8 cellular contexts compared by ENCODE assay signal in genomic region chrX:17376381-17377046, GRCh38. TPM values are rescaled to one million over a fixed set of nuclear protein-coding genes. Genes with fewer than 3 reads are reported as not detected.
DNase-seq lines count a peak whose midpoint lies in the region; ATAC-seq and TF ChIP-seq lines count a peak whose summit lies in the region.

No MANE protein-coding gene starts in this region.

- peaks cover 4% of the 10 kb centered on the region; the same call in 1 of the 2 replicates for H4K20me1 ChIP-seq in GM23338 (replicated peaks; ENCODE audit: insufficient read depth)

- H3K36me3 Mint-ChIP-seq in GM23338 (ENCODE audit: low read depth) (peaks cover 14% of the 10 kb centered on the region), glutamatergic neuron (ENCODE audit: unreplicated experiment) (peaks cover 9% of the 10 kb centered on the region)

- H3K4me3 ChIP-seq in GM23338 (peak overlapping the region; percentile 65), sigmoid colon (peak overlapping the region; percentile 52 to 69 (median 68))
- H3K4me3 ChIP-seq in effector memory CD4-positive, alpha-beta T cell (ENCODE audit: insufficient read depth, low read depth, low read length, poor library complexity, severe bottlenecking), result no peak overlapping the region

- peaks cover 12% of the 10 kb centered on the region for H3K4me1 Mint-ChIP-seq in GM23338
- H3K4me1 Mint-ChIP-seq in glutamatergic neuron (ENCODE audit: low read depth, unreplicated experiment), result no peaks in the 10 kb centered on the region

- CTCF ChIA-PET in RWPE1 (lab: Yijun Ruan, JAX), result interaction anchor here (0.5 kb wide), 1 partner anchor 214 kb away, joined by 3 read pairs; no protein-coding TSS in a partner anchor

- no peaks in the 10 kb centered on the region for H3K9me3 ChIP-seq in sigmoid colon
- no peaks in the 10 kb centered on the region for H3K9me3 ChIP-seq in effector memory CD4-positive, alpha-beta T cell (ENCODE audit: control insufficient read depth, low read length)

- H3K27me3 Mint-ChIP-seq in GM23338 (ENCODE audit: insufficient read depth, low read depth, poor library complexity), result peaks cover 29% of the 10 kb centered on the region
- peaks cover 4% of the 10 kb centered on the region for H3K27me3 Mint-ChIP-seq in glutamatergic neuron (ENCODE audit: unreplicated experiment)

- H3K27ac Mint-ChIP-seq in GM23338 (no peak overlapping the region), glutamatergic neuron (ENCODE audit: unreplicated experiment) (no peak overlapping the region)

- POLR2A ChIA-PET in RWPE1 (lab: Yijun Ruan, JAX; ENCODE audit: low non-redundant PET), result no interaction called here

- peaks cover 7% of the 10 kb centered on the region; the same call in 2 of the 3 replicates for H3K9me3 Mint-ChIP-seq in GM23338
- H3K9me3 Mint-ChIP-seq in glutamatergic neuron (ENCODE audit: unreplicated experiment), result peaks cover 5% of the 10 kb centered on the region

- H3K36me3 ChIP-seq in GM23338 (ENCODE audit: insufficient read depth), result no peaks in the 10 kb centered on the region
- H3K36me3 ChIP-seq in sigmoid colon, result no peaks in the 10 kb centered on the region
- no peaks in the 10 kb centered on the region for H3K36me3 ChIP-seq in effector memory CD4-positive, alpha-beta T cell (ENCODE audit: control insufficient read depth, insufficient read depth, low read length)

- peak overlapping the region; percentile 88 for H3K4me2 ChIP-seq in GM23338

- no peaks in the 10 kb centered on the region for H3F3A ChIP-seq in GM23338 (replicated peaks; ENCODE audit: low read depth)

- peak; percentile 3 for ATAC-seq in GM23338
- no peak for ATAC-seq in activated CD4-positive, CD25-positive, alpha-beta regulatory T cell treated with anti-CD3 and anti-CD28 coated beads, Interleukin-2, amount 50 U/mL, for 24 hours

- H3K27me3 ChIP-seq in GM23338 (ENCODE audit: insufficient read depth) (peaks cover 33% of the 10 kb centered on the region), sigmoid colon (peaks cover 0 to 5% (median 0%) of the 10 kb centered on the region in 3 donors)
- H3K27me3 ChIP-seq in effector memory CD4-positive, alpha-beta T cell (replicated peaks; ENCODE audit: control insufficient read depth, insufficient read depth, low read length, poor library complexity, severe bottlenecking), result no peaks in the 10 kb centered on the region

- DNase-seq in GM23338 (ENCODE audit: low spot score) (peak; percentile 15), RWPE1 (ENCODE audit: low spot score) (no peak), glutamatergic neuron (peak; percentile 19), sigmoid colon (peak; percentile 73), NCI-H1436 treated with DMSO at 0.1 percent for 48 hours (lab: John Stamatoyannopoulos, UW) (no peak), medulla oblongata (ENCODE audit: extremely low spot score) (no peak)
- no peak for DNase-seq in effector memory CD4-positive, alpha-beta T cell

- TF ChIP-seq EP300 in sigmoid colon (IDR thresholded peaks at IDR 0.05), result no peak

- 1 to 2% methylated on average over 37 of the region's 37 CpGs for WGBS in sigmoid colon, 2 donors

- no peak for TF ChIP-seq POLR2A in sigmoid colon (IDR thresholded peaks at IDR 0.05)

- no peaks in the 10 kb centered on the region for H3K79me2 ChIP-seq in GM23338 (replicated peaks; ENCODE audit: insufficient read depth)

- H3K4me1 ChIP-seq in GM23338 (ENCODE audit: insufficient read depth) (peaks cover 12% of the 10 kb centered on the region; the same call in 1 of the 2 replicates), sigmoid colon (peaks cover 0 to 10% (median 0%) of the 10 kb centered on the region in 4 donors)
- H3K4me1 ChIP-seq in effector memory CD4-positive, alpha-beta T cell (ENCODE audit: control insufficient read depth, insufficient read depth, low read length, poor library complexity, severe bottlenecking), result no peaks in the 10 kb centered on the region

- peak overlapping the region; percentile 52 for H2AFZ ChIP-seq in GM23338

- H3K27ac ChIP-seq in GM23338 (ENCODE audit: low read depth) (no peak overlapping the region), RWPE1 (peak overlapping the region; percentile 85), sigmoid colon (peak overlapping the region; percentile 77 to 84 (median 81))
- H3K27ac ChIP-seq in effector memory CD4-positive, alpha-beta T cell (ENCODE audit: insufficient read depth, low read length, poor library complexity, severe bottlenecking), result no peak overlapping the region

- peak overlapping the region; percentile 74 for H3K4me3 Mint-ChIP-seq in GM23338
- H3K4me3 Mint-ChIP-seq in glutamatergic neuron (ENCODE audit: unreplicated experiment), result peak overlapping the region; percentile 80

- H3K9me2 ChIP-seq in GM23338 (ENCODE audit: insufficient read depth), result no peaks in the 10 kb centered on the region

- intact Hi-C loops in sigmoid colon (cut with DNase I), result loop anchor here (2.0 to 10.0 kb wide), 6 partner anchors 84 to 361 kb away; partner anchors contain the start of gene SCML1

- TF ChIP-seq CTCF in GM23338 (conservative IDR thresholded peaks at IDR 0.05; ENCODE audit: low read depth in 2 of 2) (0 out of 4 replicates have a peak, but pooled peaks of 1 of the 2 experiments have one; percentile 6), RWPE1 (conservative IDR thresholded peaks at IDR 0.05; ENCODE audit: low read depth) (no peak), glutamatergic neuron (IDR thresholded peaks at IDR 0.05; ENCODE audit: partially characterized antibody, unreplicated experiment) (no peak), sigmoid colon (IDR thresholded peaks at IDR 0.05) (no peak)

TF ChIP-seq in GM23338, 12 proteins besides CTCF, POLR2A, EP300 and RAD21:
- TF ChIP-seq STAT1 (IDR thresholded peaks at IDR 0.05; ENCODE audit: unreplicated experiment) (no peak), EZH2phosphoT487 (IDR thresholded peaks at IDR 0.05; ENCODE audit: unreplicated experiment) (no peak), EZH2 (IDR thresholded peaks at IDR 0.05; ENCODE audit: low read depth, unreplicated experiment) (peak; percentile 44)
TF ChIP-seq in GM23338: peak in this region for 1.

RNA-seq across cellular contexts. Expression of gene NHS, which starts 1.5 kb away (rescaled TPM):
- 5.6 and 8.2 TPM in 2 replicates for total RNA-seq in GM23338 (2014; rRNA removed; shearing (Covaris generic))
- polyA plus RNA-seq in GM23338 (2016; fragmentation: Nextera tagmentation; extraction: Ambion mirVana) (1.8 and 2.1 TPM in 2 replicates), sigmoid colon (under 1 TPM; under 0.01 to 0.80 (median 0.60) TPM)
- total RNA-seq in glutamatergic neuron (ENCODE audit: unreplicated experiment) (9.1 TPM), sigmoid colon (10 to 100 TPM in 2 of 4 donors, 1 to 10 TPM in 2; 9.3 to 22.7 (median 10.2) TPM)

Comparison
In these comparisons a context has a peak if more than half of its experiments do, and no peak if none do; other contexts are left out.
1. DNase-seq: peak in GM23338 (single experiment), glutamatergic neuron (single experiment) and sigmoid colon (single experiment); none in RWPE1 (single experiment), NCI-H1436 treated with DMSO at 0.1 percent for 48 hours (single experiment), medulla oblongata (single experiment) and effector memory CD4-positive, alpha-beta T cell (0 of 3).
2. H3K27ac ChIP-seq: peak in RWPE1 (single experiment) and sigmoid colon (4 of 4); none in GM23338 (single experiment) and effector memory CD4-positive, alpha-beta T cell (single experiment).